In genomic region chr18:10851824-10852225, GRCh38 we compare ENCODE assay signal across 8 cellular contexts.
DNase-seq lines count a peak whose midpoint lies in the region; ATAC-seq and TF ChIP-seq lines count a peak whose summit lies in the region.

No MANE protein-coding gene starts in this region.

- H3K36me3 Mint-ChIP-seq in progenitor cell of endocrine pancreas (ENCODE audit: insufficient read depth) = no peaks in the 10 kb centered on the region
- H3K36me3 Mint-ChIP-seq in stimulated activated memory B cell treated with anti-CD40 and anti-IgM and Interleukin-4, amounts not matched to agents 10 μg/mL and 1 μg/mL and 100 μg/mL, for 72 hours = no peaks in the 10 kb centered on the region
- no peaks in the 10 kb centered on the region for H3K36me3 Mint-ChIP-seq in activated T-helper 2 cell treated with anti-CD3 and anti-CD28 coated beads, Interferon-gamma antibody, Interleukin-2, Interleukin-4, amounts not matched to agents 10 μg/mL and 5 μg/mL and 100 μg/mL, durations not matched to agents 14 hours and 24 hours and 36 hours (ENCODE audit: low read depth)

- no peak for ATAC-seq in stimulated activated memory B cell treated with anti-CD40 and anti-IgM and Interleukin-4, amounts not matched to agents 10 μg/mL and 1 μg/mL and 100 μg/mL, for 72 hours

- no peak overlapping the region for H3K4me3 ChIP-seq in fibroblast of pulmonary artery (replicated peaks; ENCODE audit: low read depth, low read length)

- TF ChIP-seq CTCF in LNCAP (IDR thresholded peaks at IDR 0.05) = peak; percentile 77
- TF ChIP-seq CTCF in fibroblast of pulmonary artery (IDR thresholded peaks at IDR 0.05; ENCODE audit: low read length, missing control alignments) = peak; percentile 73
- peak; percentile 82 for TF ChIP-seq CTCF in progenitor cell of endocrine pancreas (IDR thresholded peaks at IDR 0.05; ENCODE audit: unreplicated experiment)

- H3K27me3 Mint-ChIP-seq in progenitor cell of endocrine pancreas = peaks cover 44% of the 10 kb centered on the region
- H3K27me3 Mint-ChIP-seq in stimulated activated memory B cell treated with anti-CD40 and anti-IgM and Interleukin-4, amounts not matched to agents 10 μg/mL and 1 μg/mL and 100 μg/mL, for 72 hours = peaks cover 35% of the 10 kb centered on the region
- H3K27me3 Mint-ChIP-seq in activated T-helper 2 cell treated with anti-CD3 and anti-CD28 coated beads, Interferon-gamma antibody, Interleukin-2, Interleukin-4, amounts not matched to agents 10 μg/mL and 5 μg/mL and 100 μg/mL, durations not matched to agents 14 hours and 24 hours and 36 hours (ENCODE audit: low read depth) = peaks cover 4% of the 10 kb centered on the region

- H3K9me3 Mint-ChIP-seq in progenitor cell of endocrine pancreas (ENCODE audit: low read depth) = no peaks in the 10 kb centered on the region
- no peaks in the 10 kb centered on the region for H3K9me3 Mint-ChIP-seq in stimulated activated memory B cell treated with anti-CD40 and anti-IgM and Interleukin-4, amounts not matched to agents 10 μg/mL and 1 μg/mL and 100 μg/mL, for 72 hours
- no peaks in the 10 kb centered on the region for H3K9me3 Mint-ChIP-seq in activated T-helper 2 cell treated with anti-CD3 and anti-CD28 coated beads, Interferon-gamma antibody, Interleukin-2, Interleukin-4, amounts not matched to agents 10 μg/mL and 5 μg/mL and 100 μg/mL, durations not matched to agents 14 hours and 24 hours and 36 hours

- no peak overlapping the region for H3K27ac Mint-ChIP-seq in progenitor cell of endocrine pancreas
- H3K27ac Mint-ChIP-seq in stimulated activated memory B cell treated with anti-CD40 and anti-IgM and Interleukin-4, amounts not matched to agents 10 μg/mL and 1 μg/mL and 100 μg/mL, for 72 hours = no peak overlapping the region
- no peak overlapping the region for H3K27ac Mint-ChIP-seq in activated T-helper 2 cell treated with anti-CD3 and anti-CD28 coated beads, Interferon-gamma antibody, Interleukin-2, Interleukin-4, amounts not matched to agents 10 μg/mL and 5 μg/mL and 100 μg/mL, durations not matched to agents 14 hours and 24 hours and 36 hours

- in situ Hi-C loops in SK-MEL-5 (cut with HindIII; ENCODE audit: low pct_unique_long_range_greater_than_20kb, low sequenced_read_pairs) = no loop called here

- intact Hi-C loops in activated T-helper 2 cell treated with anti-CD3 and anti-CD28 coated beads, Interferon-gamma antibody, Interleukin-2, Interleukin-4, amounts not matched to agents 10 μg/mL and 5 μg/mL and 100 μg/mL, durations not matched to agents 14 hours and 24 hours and 36 hours (cut with micrococcal nuclease) = loop anchor here (2.0 to 10.0 kb wide), 2 partner anchors 187 to 303 kb away; no protein-coding TSS in a partner anchor

- H3K4me1 Mint-ChIP-seq in progenitor cell of endocrine pancreas (ENCODE audit: low read depth) = peaks cover 14% of the 10 kb centered on the region
- H3K4me1 Mint-ChIP-seq in stimulated activated memory B cell treated with anti-CD40 and anti-IgM and Interleukin-4, amounts not matched to agents 10 μg/mL and 1 μg/mL and 100 μg/mL, for 72 hours = no peaks in the 10 kb centered on the region
- no peaks in the 10 kb centered on the region for H3K4me1 Mint-ChIP-seq in activated T-helper 2 cell treated with anti-CD3 and anti-CD28 coated beads, Interferon-gamma antibody, Interleukin-2, Interleukin-4, amounts not matched to agents 10 μg/mL and 5 μg/mL and 100 μg/mL, durations not matched to agents 14 hours and 24 hours and 36 hours (ENCODE audit: low read depth)

- DNase-seq in GM03348 (ENCODE audit: low spot score) = peak; percentile 70
- DNase-seq in SK-MEL-5 (ENCODE audit: low read depth, low spot score) = peak; percentile 73
- DNase-seq in fibroblast of pulmonary artery (ENCODE audit: low read depth) = peak; percentile 90
- DNase-seq in progenitor cell of endocrine pancreas (ENCODE audit: low spot score, unreplicated experiment) = no peak
- no peak for DNase-seq in cortex of kidney (lab: John Stamatoyannopoulos, UW)
- no peak for DNase-seq in activated T-helper 2 cell treated with anti-CD3 and anti-CD28 coated beads, Interferon-gamma antibody, Interleukin-2, Interleukin-4, amounts not matched to agents 10 μg/mL and 5 μg/mL and 100 μg/mL, durations not matched to agents 14 hours and 24 hours and 36 hours (ENCODE audit: low spot score)

- H3K4me3 Mint-ChIP-seq in progenitor cell of endocrine pancreas (ENCODE audit: low read depth) = no peak overlapping the region
- H3K4me3 Mint-ChIP-seq in stimulated activated memory B cell treated with anti-CD40 and anti-IgM and Interleukin-4, amounts not matched to agents 10 μg/mL and 1 μg/mL and 100 μg/mL, for 72 hours = no peak overlapping the region
- no peak overlapping the region for H3K4me3 Mint-ChIP-seq in activated T-helper 2 cell treated with anti-CD3 and anti-CD28 coated beads, Interferon-gamma antibody, Interleukin-2, Interleukin-4, amounts not matched to agents 10 μg/mL and 5 μg/mL and 100 μg/mL, durations not matched to agents 14 hours and 24 hours and 36 hours (ENCODE audit: low read depth)

Comparison
In these comparisons a context has a peak if more than half of its experiments do, and no peak if none do; other contexts are left out.
1. DNase-seq: peak in GM03348 (single experiment), SK-MEL-5 (single experiment) and fibroblast of pulmonary artery (single experiment); none in progenitor cell of endocrine pancreas (single experiment), cortex of kidney (single experiment) and activated T-helper 2 cell treated with anti-CD3 and anti-CD28 coated beads, Interferon-gamma antibody, Interleukin-2, Interleukin-4, amounts not matched to agents 10 μg/mL and 5 μg/mL and 100 μg/mL, durations not matched to agents 14 hours and 24 hours and 36 hours (single experiment).
2. Peak in every context shown above with its lines, with median percentiles within 50 percentile points of each other: CTCF ChIP-seq.